Comparison of ENCODE assay signal across 14 cellular contexts in genomic region chr12:115149685-115150378, GRCh38.
A peak's percentile ranks its signal among the peaks of the same experiment; 100 is the strongest.
DNase-seq lines count a peak whose midpoint lies in the region; ATAC-seq, FAIRE-seq and TF ChIP-seq lines count a peak whose summit lies in the region.
"Had no signal": no experiment of that assay in that cellular context is flagged by ENCODE, and none has a peak within 500 bp of the region (broad histone marks: within the 10 kb centered on the region; RNA-seq: fewer than 3 reads in every experiment).

No MANE protein-coding gene starts in this region.

- intact Hi-C loops in activated naive CD4-positive, alpha-beta T cell treated with anti-CD3 and anti-CD28 coated beads for 36 hours (cut with micrococcal nuclease), result no loop called here

- H3K4me1 ChIP-seq in BE2C, result no peaks in the 10 kb centered on the region
- H3K4me1 ChIP-seq: BLaER1 had no signal

- no peak overlapping the region for H3K4me3 Mint-ChIP-seq in activated naive CD4-positive, alpha-beta T cell treated with anti-CD3 and anti-CD28 coated beads for 36 hours
- H3K4me3 Mint-ChIP-seq: H9 had no signal

- H3K36me3 Mint-ChIP-seq in activated naive CD4-positive, alpha-beta T cell treated with anti-CD3 and anti-CD28 coated beads for 36 hours (ENCODE audit: low read depth), result no peaks in the 10 kb centered on the region

- H3K27me3 Mint-ChIP-seq in activated naive CD4-positive, alpha-beta T cell treated with anti-CD3 and anti-CD28 coated beads for 36 hours (ENCODE audit: low read depth), result no peaks in the 10 kb centered on the region

- H3K9me3 ChIP-seq in BE2C, result no peaks in the 10 kb centered on the region; the same call in 1 of the 2 replicates
- H3K9me3 ChIP-seq: BLaER1 had no signal

- POLR2A ChIA-PET in AG04449 (lab: Yijun Ruan, JAX), result interaction anchor here (1.1 to 3.0 kb wide), 3 partner anchors 204 to 466 kb away, joined by 3 to 23 read pairs (median 4); partner anchors contain the start of gene TBX3

- peak; percentile 33 for FAIRE-seq in H54 (lab: Jason Lieb, UNC)

- peaks cover 10% of the 10 kb centered on the region for H3K9me3 Mint-ChIP-seq in activated naive CD4-positive, alpha-beta T cell treated with anti-CD3 and anti-CD28 coated beads for 36 hours
- H3K9me3 Mint-ChIP-seq: H9 had no signal

- no peak for TF ChIP-seq POLR2A in H54 (IDR thresholded peaks at IDR 0.05; ENCODE audit: low read depth, low read length)

- DNase-seq in AG04449 (ENCODE audit: low read depth, low spot score), result peak; percentile 81
- DNase-seq in H54 (ENCODE audit: insufficient read length, low spot score), result no peak
- peak; percentile 91 for DNase-seq in fibroblast of the aortic adventitia (ENCODE audit: low read depth)
- DNase-seq in activated naive CD4-positive, alpha-beta T cell treated with Interleukin-2 at 50 U/mL for 16 hours, result no peak
- no peak for DNase-seq in activated naive CD4-positive, alpha-beta T cell treated with anti-CD3 and anti-CD28 coated beads for 36 hours
- DNase-seq in BE2C, result no peak
- DNase-seq: activated CD4-positive, alpha-beta T cell treated with anti-CD3 and anti-CD28 coated beads, Interleukin-2, amount 50 U/mL, for 48 hours; H9; NCI-H1048; NCI-H345; PC-9 had no signal

- no peak for ATAC-seq in HG03520 (IDR thresholded peaks at IDR 0.05; ENCODE audit: unreplicated experiment)

- H3K4me3 ChIP-seq in AG04449 (ENCODE audit: low read depth, low read length) (no peak overlapping the region), WI38 (ENCODE audit: low read depth, low read length) (0 out of 2 replicates have a peak overlapping the region, but pooled peaks have one; percentile 10), fibroblast of the aortic adventitia (ENCODE audit: low read depth, low read length) (no peak overlapping the region), BE2C (ENCODE audit: low read depth, low read length) (no peak overlapping the region)
- H3K4me3 ChIP-seq: BLaER1, PC-9 had no signal

- H3K4me1 Mint-ChIP-seq in activated naive CD4-positive, alpha-beta T cell treated with anti-CD3 and anti-CD28 coated beads for 36 hours (ENCODE audit: low read depth), result no peaks in the 10 kb centered on the region

- H3K27ac Mint-ChIP-seq in activated naive CD4-positive, alpha-beta T cell treated with anti-CD3 and anti-CD28 coated beads for 36 hours, result no peak overlapping the region
- H3K27ac Mint-ChIP-seq: H9 had no signal

- no peaks in the 10 kb centered on the region for H3K27me3 ChIP-seq in BE2C
- H3K27me3 ChIP-seq: BLaER1 had no signal

- CTCF ChIA-PET in AG04449 (lab: Yijun Ruan, JAX), result no interaction called here
- CTCF ChIA-PET in activated naive CD4-positive, alpha-beta T cell treated with anti-CD3 and anti-CD28 coated beads for 36 hours (lab: Charles Lee), result no interaction called here

- H3K36me3 ChIP-seq in BE2C, result no peaks in the 10 kb centered on the region
- H3K36me3 ChIP-seq: BLaER1 had no signal

- TF ChIP-seq CTCF in AG04449 (IDR thresholded peaks at IDR 0.05; ENCODE audit: insufficient read depth, low read length, missing control alignments) (no peak), WI38 (IDR thresholded peaks at IDR 0.05; ENCODE audit: low read depth, low read length) (no peak), fibroblast of the aortic adventitia (IDR thresholded peaks at IDR 0.05; ENCODE audit: insufficient read depth, low read length) (no peak), BE2C (IDR thresholded peaks at IDR 0.05; ENCODE audit: low read depth, low read length) (no peak)

Comparison
In these comparisons a context has a peak if more than half of its experiments do, and no peak if none do; other contexts are left out.
1. DNase-seq: peak in AG04449 (single experiment) and fibroblast of the aortic adventitia (single experiment); none in H54 (single experiment), activated naive CD4-positive, alpha-beta T cell treated with Interleukin-2 at 50 U/mL for 16 hours (single experiment), activated naive CD4-positive, alpha-beta T cell treated with anti-CD3 and anti-CD28 coated beads for 36 hours (single experiment) and BE2C (single experiment).